ENCODE assay signal across 10 cellular contexts in genomic region chr4:94208918-94209317, GRCh38. TPM values are rescaled to one million over a fixed set of nuclear protein-coding genes. Genes with fewer than 3 reads are reported as not detected.
DNase-seq lines count a peak whose midpoint lies in the region; ATAC-seq and TF ChIP-seq lines count a peak whose summit lies in the region.
"Had no signal": no experiment of that assay in that cellular context is flagged by ENCODE, and none has a peak within 500 bp of the region (broad histone marks: within the 10 kb centered on the region; RNA-seq: fewer than 3 reads in every experiment).

No MANE protein-coding gene starts in this region.

- CTCF ChIA-PET in AG04449 (lab: Yijun Ruan, JAX), result no interaction called here

- DNase-seq in AG04449 (ENCODE audit: low read depth, low spot score) (no peak), HFF-Myc (ENCODE audit: extremely low read depth, low read depth) (no peak), adipocyte (ENCODE audit: low read depth) (no peak), lower lobe of right lung (no peak), epidermal melanocyte (ENCODE audit: insufficient read length, low spot score) (no peak), posterior cingulate gyrus (no peak), DMS153 treated with DMSO at 0.1 percent for 48 hours (lab: John Stamatoyannopoulos, UW; ENCODE audit: unreplicated experiment) (no peak)
- DNase-seq: left cardiac atrium, NCI-H774 had no signal

- H3K27me3 ChIP-seq in adipocyte (replicated peaks; ENCODE audit: control insufficient read depth, insufficient read depth, low read length), result no peaks in the 10 kb centered on the region
- no peaks in the 10 kb centered on the region for H3K27me3 ChIP-seq in lower lobe of right lung (ENCODE audit: low read depth)

- POLR2A ChIA-PET in AG04449 (lab: Yijun Ruan, JAX), result no interaction called here

- ATAC-seq in lower lobe of right lung (no peak), HG02610 (IDR thresholded peaks at IDR 0.05; ENCODE audit: unreplicated experiment) (no peak)

- peaks cover 44% of the 10 kb centered on the region for H3K36me3 ChIP-seq in adipocyte (ENCODE audit: control insufficient read depth, insufficient read depth, low read length, severe bottlenecking)
- H3K36me3 ChIP-seq in lower lobe of right lung, result peaks cover 42% of the 10 kb centered on the region

- intact Hi-C loops in lower lobe of right lung (cut with DNase I) (no loop called here), posterior cingulate gyrus (cut with DNase I) (no loop called here)

- H3K4me3 ChIP-seq in AG04449 (ENCODE audit: low read depth, low read length) (peak overlapping the region; percentile 81; the same call in 1 of the 2 replicates), HFF-Myc (replicated peaks; ENCODE audit: low read depth, low read length) (peak overlapping the region; percentile 75), adipocyte (ENCODE audit: low read length) (peak overlapping the region; percentile 94), lower lobe of right lung (peak overlapping the region; percentile 66)

- H3K9ac ChIP-seq in adipocyte (ENCODE audit: low read length), result peak overlapping the region; percentile 98

- no peaks in the 10 kb centered on the region for H3K9me3 ChIP-seq in adipocyte (ENCODE audit: control insufficient read depth, low read length)
- no peaks in the 10 kb centered on the region for H3K9me3 ChIP-seq in lower lobe of right lung

- TF ChIP-seq CTCF in AG04449 (IDR thresholded peaks at IDR 0.05; ENCODE audit: insufficient read depth, low read length, missing control alignments), result no peak
- TF ChIP-seq CTCF in HFF-Myc (IDR thresholded peaks at IDR 0.05; ENCODE audit: low read depth, low read length, missing control alignments), result no peak
- no peak for TF ChIP-seq CTCF in lower lobe of right lung (IDR thresholded peaks at IDR 0.05)

- no peak overlapping the region for H3K27ac ChIP-seq in lower lobe of right lung

- peaks cover 18% of the 10 kb centered on the region for H3K4me1 ChIP-seq in adipocyte (ENCODE audit: control insufficient read depth, insufficient read depth, low read length)
- H3K4me1 ChIP-seq in lower lobe of right lung, result peaks cover 19% of the 10 kb centered on the region

RNA-seq across cellular contexts. Expression of gene SMARCAD1, which starts 1.3 kb away (rescaled TPM):
- 24.2 TPM for total RNA-seq in lower lobe of right lung
